24 cellular contexts compared by ENCODE assay signal in the genomic region with DNA sequence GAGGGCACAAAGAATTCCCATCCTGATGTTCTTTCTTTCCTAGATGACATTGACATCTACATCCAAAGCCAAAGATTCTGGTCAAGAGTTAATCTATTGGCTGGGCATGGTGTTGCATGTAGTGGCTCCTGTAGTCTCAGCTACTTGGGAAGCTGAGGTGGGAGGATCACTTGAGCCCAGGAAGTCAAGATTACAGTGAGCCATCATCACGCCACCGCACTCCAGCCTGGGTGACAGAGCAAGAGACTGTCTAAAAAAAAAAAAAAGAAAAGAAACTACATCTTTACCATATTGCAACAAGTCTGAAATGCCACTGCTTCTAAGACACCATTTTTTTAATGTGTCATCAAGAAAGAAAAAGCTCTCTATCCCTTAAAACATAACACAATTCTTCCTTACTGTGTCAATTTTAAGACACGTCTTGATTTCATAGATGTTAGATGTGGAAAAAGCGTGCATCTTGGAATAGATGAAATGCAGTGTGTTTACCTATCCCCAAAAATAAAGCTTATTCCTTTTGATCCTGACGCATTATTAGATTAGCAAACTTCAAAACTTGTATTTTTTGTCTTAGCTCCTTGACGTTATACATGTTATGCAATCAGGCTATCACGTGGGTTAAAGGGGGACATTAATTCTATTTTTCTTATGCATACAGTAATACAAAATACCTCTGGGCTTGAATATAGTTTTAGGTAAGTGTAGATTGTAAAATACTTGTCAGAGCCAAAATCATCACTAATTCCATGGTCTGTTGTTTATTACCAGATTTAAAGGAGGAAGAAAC.
"Had no signal": no experiment of that assay in that cellular context is flagged by ENCODE, and none has a peak within 500 bp of the region (broad histone marks: within the 10 kb centered on the region; RNA-seq: fewer than 3 reads in every experiment).

No MANE protein-coding gene starts in this region.

- H3K9me3 Mint-ChIP-seq: naive thymus-derived CD4-positive, alpha-beta T cell; nephron; neural progenitor cell; stimulated activated effector memory CD8-positive, alpha-beta T cell treated with anti-CD3 and anti-CD28 coated beads, Interleukin-12 subunit alpha, Interleukin-12 subunit beta, amount 100 ng/mL, for 72 hours; type B pancreatic cell had no signal

- H3K4me3 Mint-ChIP-seq: naive thymus-derived CD4-positive, alpha-beta T cell; nephron; neural progenitor cell; stimulated activated effector memory CD8-positive, alpha-beta T cell treated with anti-CD3 and anti-CD28 coated beads, Interleukin-12 subunit alpha, Interleukin-12 subunit beta, amount 100 ng/mL, for 72 hours; type B pancreatic cell had no signal

- H3K79me2 ChIP-seq: hepatocyte had no signal

- H3K4me1 ChIP-seq: neural progenitor cell, testis had no signal

- H3K27ac ChIP-seq: heart left ventricle, hepatocyte, left lung, neural progenitor cell, sigmoid colon, testis, tibial artery had no signal

- DNase-seq: cortex of kidney; effector CD4-positive, alpha-beta T cell; heart left ventricle; left cardiac atrium; left lung; mesendoderm; midbrain; naive thymus-derived CD4-positive, alpha-beta T cell; nucleus accumbens; right cardiac atrium; sigmoid colon; stimulated activated CD4-positive, alpha-beta T cell treated with anti-CD3 and anti-CD28 coated beads, Interleukin-2, amount 100 ng/mL, for 24 hours; stimulated activated CD4-positive, alpha-beta T cell treated with anti-CD3 and anti-CD28 coated beads, Interleukin-4, amount 100 ng/mL, for 24 hours; stimulated activated naive CD4-positive, alpha-beta T cell treated with Interleukin-2 at 50 U/mL for 16 hours; substantia nigra; testis; tibial artery had no signal

- H3K27ac Mint-ChIP-seq: naive thymus-derived CD4-positive, alpha-beta T cell; nephron; neural progenitor cell; stimulated activated effector memory CD8-positive, alpha-beta T cell treated with anti-CD3 and anti-CD28 coated beads, Interleukin-12 subunit alpha, Interleukin-12 subunit beta, amount 100 ng/mL, for 72 hours; type B pancreatic cell had no signal

- ATAC-seq: heart left ventricle; left cardiac atrium; left lung; naive thymus-derived CD4-positive, alpha-beta T cell; right cardiac atrium; stimulated activated effector memory CD8-positive, alpha-beta T cell treated with anti-CD3 and anti-CD28 coated beads, Interleukin-12 subunit alpha, Interleukin-12 subunit beta, amount 100 ng/mL, for 72 hours had no signal

- H3K4me3 ChIP-seq: heart left ventricle, hepatocyte, left lung, neural progenitor cell, prostate gland, sigmoid colon, testis, tibial artery had no signal

- H3K36me3 ChIP-seq: heart left ventricle, left lung, neural progenitor cell, prostate gland, sigmoid colon, tibial artery had no signal

- H3K9ac ChIP-seq: neural progenitor cell had no signal

- H3K27me3 ChIP-seq: heart left ventricle, hepatocyte, left lung, neural progenitor cell, sigmoid colon, testis, tibial artery had no signal

- H3K9me3 ChIP-seq: heart left ventricle, left lung, prostate gland, sigmoid colon, testis, tibial artery had no signal

- H3K27me3 Mint-ChIP-seq: naive thymus-derived CD4-positive, alpha-beta T cell; type B pancreatic cell had no signal

- H3K4me2 ChIP-seq: hepatocyte, neural progenitor cell had no signal

- H2AFZ ChIP-seq: hepatocyte, neural progenitor cell had no signal

- H3K36me3 Mint-ChIP-seq: neural progenitor cell; stimulated activated effector memory CD8-positive, alpha-beta T cell treated with anti-CD3 and anti-CD28 coated beads, Interleukin-12 subunit alpha, Interleukin-12 subunit beta, amount 100 ng/mL, for 72 hours; type B pancreatic cell had no signal

- FAIRE-seq: frontal cortex had no signal
